ENCODE assay signal across 34 cellular contexts in the genomic region with DNA sequence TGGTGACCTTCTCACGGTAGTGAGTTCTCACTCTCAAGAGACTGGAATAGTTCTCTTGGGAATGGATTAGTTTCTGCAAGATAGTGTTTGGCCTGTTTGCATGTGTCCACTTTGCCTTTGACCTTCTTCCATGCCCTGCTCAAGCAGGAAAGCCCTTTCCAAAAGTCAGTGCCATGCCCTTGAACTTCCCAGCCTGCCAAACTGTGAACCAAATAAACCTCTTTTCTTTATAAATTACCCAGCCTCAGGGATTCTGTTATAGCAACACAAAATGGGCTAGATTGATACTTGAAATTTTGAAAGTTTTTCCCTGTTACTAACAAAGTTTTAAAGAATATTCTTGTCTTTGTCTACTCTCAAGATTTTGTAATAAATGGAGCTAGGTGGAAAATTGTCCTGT.
"Had no signal": no experiment of that assay in that cellular context is flagged by ENCODE, and none has a peak within 500 bp of the region (broad histone marks: within the 10 kb centered on the region; RNA-seq: fewer than 3 reads in every experiment).

No MANE protein-coding gene starts in this region.

- H3K36me3 ChIP-seq: MG63 had no signal

- H3K4me3 ChIP-seq: MG63 had no signal

- H3K27me3 ChIP-seq: MG63 had no signal

- DNase-seq: Karpas-422, Kasumi-1, MG63, MM.1S, MV-4-11, NCI-H1048, NCI-H1092, NCI-H1092 treated with DMSO at 0.1 percent for 48 hours, NCI-H1105, NCI-H1105 treated with DMSO at 0.1 percent for 48 hours, NCI-H1417, NCI-H1417 treated with DMSO at 0.1 percent for 48 hours, NCI-H1436, NCI-H1436 treated with DMSO at 0.1 percent for 48 hours, NCI-H146, NCI-H1694, NCI-H1694 treated with DMSO at 0.1 percent for 48 hours, NCI-H187, NCI-H187 treated with DMSO at 0.1 percent for 48 hours, NCI-H1930, NCI-H2029, NCI-H2029 treated with DMSO at 0.1 percent for 48 hours, NCI-H2081, NCI-H2081 treated with DMSO at 0.1 percent for 48 hours, NCI-H2107, NCI-H2171, NCI-H2171 treated with DMSO at 0.1 percent for 48 hours, NCI-H2227 treated with DMSO at 0.1 percent for 48 hours, NCI-H226, NCI-H345, NCI-H446, NCI-H446 treated with DMSO at 0.1 percent for 48 hours, NCI-H510A, NCI-H510A treated with DMSO at 0.1 percent for 48 hours had no signal
